22 cellular contexts compared by ENCODE assay signal in the genomic region with DNA sequence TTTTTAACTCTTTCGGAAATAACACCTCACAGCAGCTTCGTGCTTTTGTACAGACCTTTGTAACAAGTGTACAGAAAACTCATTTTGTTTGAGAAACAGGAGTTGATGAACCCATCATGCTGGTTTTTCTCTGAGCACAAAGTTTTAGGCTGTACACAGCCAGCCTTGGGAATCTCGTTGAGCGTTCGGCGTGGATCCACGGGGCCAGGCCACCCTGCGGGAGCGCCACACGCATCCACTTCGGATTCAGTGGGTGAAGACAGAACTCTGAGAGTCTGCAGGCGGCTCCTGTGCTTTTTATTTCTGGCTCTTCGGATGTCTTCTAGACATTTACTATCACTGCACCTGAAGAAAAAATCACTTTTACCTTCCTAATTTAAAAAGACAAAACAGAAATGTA.
A peak's percentile ranks its signal among the peaks of the same experiment; 100 is the strongest.
DNase-seq lines count a peak whose midpoint lies in the region; ATAC-seq and TF ChIP-seq lines count a peak whose summit lies in the region.
"Had no signal": no experiment of that assay in that cellular context is flagged by ENCODE, and none has a peak within 500 bp of the region (broad histone marks: within the 10 kb centered on the region; RNA-seq: fewer than 3 reads in every experiment).

No MANE protein-coding gene starts in this region.

- peaks cover 61% of the 10 kb centered on the region for H3K36me3 Mint-ChIP-seq in activated CD8-positive, alpha-beta memory T cell treated with anti-CD3 and anti-CD28 coated beads, Interleukin-2, amount 10 ng/mL, durations not matched to agents 7 days and 5 days

- H3K4me3 ChIP-seq in PC-3 (ENCODE audit: low read length), result no peak overlapping the region
- H3K4me3 ChIP-seq: BLaER1 treated with 17β-estradiol and CSF1 and Interleukin-3, amounts not matched to agents 10 nM and 100 nM; GM23338 had no signal

- peak; percentile 15 for DNase-seq in activated CD8-positive, alpha-beta memory T cell treated with anti-CD3 and anti-CD28 coated beads, Interleukin-2, amount 50 U/mL, for 48 hours
- DNase-seq in activated CD8-positive, alpha-beta memory T cell treated with anti-CD3 and anti-CD28 coated beads, Interleukin-2, amount 10 ng/mL, durations not matched to agents 7 days and 5 days, result no peak
- DNase-seq in PC-3 (no peak), mesenteric fat pad (ENCODE audit: low spot score) (peak; percentile 72), ureter (ENCODE audit: low spot score) (peak; percentile 29), GF-D8 (lab: John Stamatoyannopoulos, UW) (no peak), hepatic stellate cell (ENCODE audit: low spot score) (no peak)
- DNase-seq: CD4-positive, alpha-beta memory T cell; DND-41; HCEC 1CT; KG1; NCI-H1105; NCI-H146; NCI-H2029 treated with DMSO at 0.1 percent for 48 hours; NCI-H226; NCI-H510A treated with DMSO at 0.1 percent for 48 hours; NCI-H774; Right ventricle myocardium superior had no signal

- H3K9me3 ChIP-seq in PC-3 (ENCODE audit: low read length), result no peaks in the 10 kb centered on the region

- H3K9ac ChIP-seq in PC-3 (ENCODE audit: low read length), result no peak overlapping the region
- H3K9ac ChIP-seq: BLaER1 treated with 17β-estradiol and CSF1 and Interleukin-3, amounts not matched to agents 10 nM and 100 nM had no signal

- peaks cover 26% of the 10 kb centered on the region for H3K36me3 ChIP-seq in PC-3 (ENCODE audit: low read depth, low read length)

- H3K9me3 Mint-ChIP-seq in activated CD8-positive, alpha-beta memory T cell treated with anti-CD3 and anti-CD28 coated beads, Interleukin-2, amount 10 ng/mL, durations not matched to agents 7 days and 5 days (ENCODE audit: low read depth), result no peaks in the 10 kb centered on the region
- H3K9me3 Mint-ChIP-seq: CD4-positive, alpha-beta memory T cell; GM23338 had no signal

- H3K4me1 Mint-ChIP-seq in activated CD8-positive, alpha-beta memory T cell treated with anti-CD3 and anti-CD28 coated beads, Interleukin-2, amount 10 ng/mL, durations not matched to agents 7 days and 5 days, result no peaks in the 10 kb centered on the region
- H3K4me1 Mint-ChIP-seq: GM23338 had no signal

- H3K27me3 Mint-ChIP-seq in activated CD8-positive, alpha-beta memory T cell treated with anti-CD3 and anti-CD28 coated beads, Interleukin-2, amount 10 ng/mL, durations not matched to agents 7 days and 5 days, result no peaks in the 10 kb centered on the region
- H3K27me3 Mint-ChIP-seq: CD4-positive, alpha-beta memory T cell had no signal

- H3K27ac Mint-ChIP-seq in activated CD8-positive, alpha-beta memory T cell treated with anti-CD3 and anti-CD28 coated beads, Interleukin-2, amount 10 ng/mL, durations not matched to agents 7 days and 5 days, result no peak overlapping the region
- H3K27ac Mint-ChIP-seq: GM23338 had no signal

- no peaks in the 10 kb centered on the region for H3K27me3 ChIP-seq in PC-3 (ENCODE audit: low read length)
- H3K27me3 ChIP-seq: BLaER1 treated with 17β-estradiol and CSF1 and Interleukin-3, amounts not matched to agents 10 nM and 100 nM had no signal

- no peaks in the 10 kb centered on the region for H3K9me2 ChIP-seq in PC-3 (replicated peaks; ENCODE audit: low read length)

- no peak for ATAC-seq in activated CD8-positive, alpha-beta memory T cell treated with anti-CD3 and anti-CD28 coated beads, Interleukin-2, amount 10 ng/mL, durations not matched to agents 7 days and 5 days
- ATAC-seq in PC-3, result no peak
- ATAC-seq in HG02852 (IDR thresholded peaks at IDR 0.05; ENCODE audit: unreplicated experiment), result no peak
- ATAC-seq: GM23338 had no signal

- H3K4me3 Mint-ChIP-seq in activated CD8-positive, alpha-beta memory T cell treated with anti-CD3 and anti-CD28 coated beads, Interleukin-2, amount 10 ng/mL, durations not matched to agents 7 days and 5 days, result no peak overlapping the region
- H3K4me3 Mint-ChIP-seq: CD4-positive, alpha-beta memory T cell; GM23338 had no signal

- H3K79me2 ChIP-seq in PC-3 (ENCODE audit: low read length), result no peaks in the 10 kb centered on the region

- BruUV-seq in PC-3 (replicated peaks; lab: Mats Ljungman, UMichigan), result TSS peak; percentile 30

- intact Hi-C loops in PC-3 (cut with micrococcal nuclease), result no loop called here

- H3K4me2 ChIP-seq in PC-3 (ENCODE audit: low read length), result no peak overlapping the region
- H3K4me2 ChIP-seq: BLaER1 treated with 17β-estradiol and CSF1 and Interleukin-3, amounts not matched to agents 10 nM and 100 nM; GM23338 had no signal

- no peak overlapping the region for H3K27ac ChIP-seq in PC-3 (ENCODE audit: low read length)
- H3K27ac ChIP-seq: 22Rv1; BLaER1 treated with 17β-estradiol and CSF1 and Interleukin-3, amounts not matched to agents 10 nM and 100 nM had no signal

- no peaks in the 10 kb centered on the region for H3K4me1 ChIP-seq in PC-3 (ENCODE audit: insufficient read depth, low read length)

- no peaks in the 10 kb centered on the region for H4K20me1 ChIP-seq in PC-3 (ENCODE audit: low read length)

- no peak for TF ChIP-seq CTCF in PC-3 (conservative IDR thresholded peaks at IDR 0.05; ENCODE audit: low read depth, low read length)

- H3F3A ChIP-seq in PC-3 (ENCODE audit: low read length, unreplicated experiment), result no peaks in the 10 kb centered on the region

- CTCF ChIA-PET in activated CD8-positive, alpha-beta memory T cell treated with anti-CD3 and anti-CD28 coated beads, Interleukin-2, amount 10 ng/mL, durations not matched to agents 7 days and 5 days (lab: Charles Lee), result no interaction called here
- CTCF ChIA-PET in PC-3 (lab: Charles Lee), result no interaction called here

- H2AFZ ChIP-seq in PC-3 (ENCODE audit: low read length), result no peak overlapping the region
- H2AFZ ChIP-seq: GM23338 had no signal

- POLR2A ChIA-PET in PC-3 (lab: Charles Lee; ENCODE audit: unreplicated experiment), result no interaction called here

Comparison
In these comparisons a context has a peak if more than half of its experiments do, and no peak if none do; other contexts are left out.
1. DNase-seq: peak in activated CD8-positive, alpha-beta memory T cell treated with anti-CD3 and anti-CD28 coated beads, Interleukin-2, amount 50 U/mL, for 48 hours (single experiment), mesenteric fat pad (single experiment) and ureter (single experiment); none in activated CD8-positive, alpha-beta memory T cell treated with anti-CD3 and anti-CD28 coated beads, Interleukin-2, amount 10 ng/mL, durations not matched to agents 7 days and 5 days (single experiment), PC-3 (single experiment), GF-D8 (single experiment) and hepatic stellate cell (single experiment).